ENCODE assay signal across 11 cellular contexts in genomic region chr9:136588663-136589464, GRCh38. TPM values are rescaled to one million over a fixed set of nuclear protein-coding genes. Genes with fewer than 3 reads are reported as not detected.
DNase-seq lines count a peak whose midpoint lies in the region; ATAC-seq and TF ChIP-seq lines count a peak whose summit lies in the region.
"Had no signal": no experiment of that assay in that cellular context is flagged by ENCODE, and none has a peak within 500 bp of the region (broad histone marks: within the 10 kb centered on the region; RNA-seq: fewer than 3 reads in every experiment).

No MANE protein-coding gene starts in this region.

- H3K27me3 Mint-ChIP-seq in activated CD8-positive, alpha-beta memory T cell treated with anti-CD3 and anti-CD28 coated beads, Interleukin-2, amount 10 ng/mL, durations not matched to agents 7 days and 5 days = no peaks in the 10 kb centered on the region
- H3K27me3 Mint-ChIP-seq in memory B cell = peaks cover 14% of the 10 kb centered on the region

- H3K27me3 ChIP-seq in right cardiac atrium (ENCODE audit: control insufficient read depth, insufficient read depth) (no peaks in the 10 kb centered on the region), upper lobe of left lung (no peaks in the 10 kb centered on the region), PC-9 (ENCODE audit: insufficient read depth, low read depth) (peaks cover 29% of the 10 kb centered on the region)

- WGBS in right cardiac atrium = 59% methylated on average over 21 of the region's 21 CpGs
- 61 to 83% methylated on average over 10 to 21 of the region's 21 CpGs for WGBS in upper lobe of left lung, 2 donors

- H4K20me1 ChIP-seq in PC-9 (ENCODE audit: insufficient read depth) = no peaks in the 10 kb centered on the region

- POLR2A ChIA-PET in PC-9 (lab: Charles Lee; ENCODE audit: unreplicated experiment) = no interaction called here

- CTCF ChIA-PET in activated CD8-positive, alpha-beta memory T cell treated with anti-CD3 and anti-CD28 coated beads, Interleukin-2, amount 10 ng/mL, durations not matched to agents 7 days and 5 days (lab: Charles Lee) = no interaction called here
- CTCF ChIA-PET in PC-9 (lab: Charles Lee) = no interaction called here

- H3K27ac ChIP-seq in right cardiac atrium (ENCODE audit: low read length) (peak overlapping the region; percentile 9), upper lobe of left lung (peak overlapping the region in 3 of 4 donors; percentile 16 to 54 (median 51)), PC-9 (no peak overlapping the region)

- DNase-seq in right cardiac atrium (peak; percentile 20 to 52 (median 45)), left cardiac atrium (no peak), memory B cell (ENCODE audit: low spot score in 2 of 2) (no peak), upper lobe of left lung (peak in 1 of 2 donors; percentile 48), NCI-H2081 (lab: John Stamatoyannopoulos, UW) (no peak), PC-9 (no peak)
- DNase-seq in activated CD8-positive, alpha-beta memory T cell treated with anti-CD3 and anti-CD28 coated beads, Interleukin-2, amount 10 ng/mL, durations not matched to agents 7 days and 5 days = no peak
- DNase-seq: activated CD4-positive, CD25-positive, alpha-beta regulatory T cell treated with anti-CD3 and anti-CD28 coated beads, Interleukin-2, amount 50 U/mL, for 72 hours; aorta; SHP77 had no signal

- intact Hi-C loops in right cardiac atrium (cut with DNase I) (no loop called here), left cardiac atrium (cut with DNase I) (no loop called here), PC-9 (cut with micrococcal nuclease; ENCODE audit: unreplicated experiment) (no loop called here)

- H3K36me3 ChIP-seq in upper lobe of left lung (no peaks in the 10 kb centered on the region), PC-9 (ENCODE audit: low read depth) (no peaks in the 10 kb centered on the region)

- no peak for TF ChIP-seq POLR2A in upper lobe of left lung (IDR thresholded peaks at IDR 0.05)

- H3K4me2 ChIP-seq in PC-9 = no peak overlapping the region

- H2AFZ ChIP-seq in PC-9 = no peak overlapping the region

- no peaks in the 10 kb centered on the region for H3K9me2 ChIP-seq in PC-9 (ENCODE audit: insufficient read depth)

- peaks cover 9% of the 10 kb centered on the region for H3K4me1 Mint-ChIP-seq in activated CD8-positive, alpha-beta memory T cell treated with anti-CD3 and anti-CD28 coated beads, Interleukin-2, amount 10 ng/mL, durations not matched to agents 7 days and 5 days
- peaks cover 13% of the 10 kb centered on the region for H3K4me1 Mint-ChIP-seq in memory B cell

- no peak for TF ChIP-seq CTCF in upper lobe of left lung (IDR thresholded peaks at IDR 0.05)
- no peak for TF ChIP-seq CTCF in PC-9 (conservative IDR thresholded peaks at IDR 0.05)

- H3K27ac Mint-ChIP-seq in activated CD8-positive, alpha-beta memory T cell treated with anti-CD3 and anti-CD28 coated beads, Interleukin-2, amount 10 ng/mL, durations not matched to agents 7 days and 5 days = no peak overlapping the region
- H3K27ac Mint-ChIP-seq in memory B cell = no peak overlapping the region

- H3K4me1 ChIP-seq in right cardiac atrium (ENCODE audit: control insufficient read depth, insufficient read depth, low read length) (peaks cover 6% of the 10 kb centered on the region), upper lobe of left lung (peaks cover 51 to 73% (median 53%) of the 10 kb centered on the region in 4 donors), PC-9 (replicated peaks; ENCODE audit: insufficient read depth) (no peaks in the 10 kb centered on the region)

- H3K9me3 Mint-ChIP-seq in activated CD8-positive, alpha-beta memory T cell treated with anti-CD3 and anti-CD28 coated beads, Interleukin-2, amount 10 ng/mL, durations not matched to agents 7 days and 5 days (ENCODE audit: low read depth) = no peaks in the 10 kb centered on the region
- H3K9me3 Mint-ChIP-seq in memory B cell = no peaks in the 10 kb centered on the region

- no peak overlapping the region for H3K4me3 Mint-ChIP-seq in activated CD8-positive, alpha-beta memory T cell treated with anti-CD3 and anti-CD28 coated beads, Interleukin-2, amount 10 ng/mL, durations not matched to agents 7 days and 5 days
- no peak overlapping the region for H3K4me3 Mint-ChIP-seq in memory B cell

- no peaks in the 10 kb centered on the region for H3F3A ChIP-seq in PC-9 (ENCODE audit: insufficient read depth, low read depth)

- no peak for TF ChIP-seq EP300 in upper lobe of left lung (IDR thresholded peaks at IDR 0.05)

- H3K79me2 ChIP-seq in PC-9 (ENCODE audit: low read depth) = no peaks in the 10 kb centered on the region

- H3K36me3 Mint-ChIP-seq in activated CD8-positive, alpha-beta memory T cell treated with anti-CD3 and anti-CD28 coated beads, Interleukin-2, amount 10 ng/mL, durations not matched to agents 7 days and 5 days = no peaks in the 10 kb centered on the region
- H3K36me3 Mint-ChIP-seq in memory B cell = no peaks in the 10 kb centered on the region

- H3K9me3 ChIP-seq in right cardiac atrium (ENCODE audit: control insufficient read depth, low read length) = no peaks in the 10 kb centered on the region
- no peaks in the 10 kb centered on the region for H3K9me3 ChIP-seq in upper lobe of left lung
- no peaks in the 10 kb centered on the region for H3K9me3 ChIP-seq in PC-9 (ENCODE audit: insufficient read depth, low read depth)

- no peak overlapping the region for H3K4me3 ChIP-seq in right cardiac atrium (ENCODE audit: low read length)
- H3K4me3 ChIP-seq in upper lobe of left lung = no peak overlapping the region
- no peak overlapping the region for H3K4me3 ChIP-seq in PC-9

- BruUV-seq in PC-9 (replicated peaks; lab: Mats Ljungman, UMichigan) = no TSS peak

- ATAC-seq in right cardiac atrium (no peak), left cardiac atrium (no peak), memory B cell (ENCODE audit: low read depth) (peak; percentile 24), upper lobe of left lung (ENCODE audit: low FRiP score in 2 of 2) (no peak), GM18498 (IDR thresholded peaks at IDR 0.05; ENCODE audit: unreplicated experiment) (no peak)
- peak; percentile 20 for ATAC-seq in activated CD8-positive, alpha-beta memory T cell treated with anti-CD3 and anti-CD28 coated beads, Interleukin-2, amount 10 ng/mL, durations not matched to agents 7 days and 5 days

RNA-seq across cellular contexts. Expression of gene NOTCH1, which starts 43.0 kb away (rescaled TPM):
- 10 to 100 TPM; 20.4 to 31.9 (median 29.4) TPM for total RNA-seq in right cardiac atrium
- polyA plus RNA-seq in right cardiac atrium = 10.8 TPM
- total RNA-seq in left cardiac atrium = 10 to 100 TPM; 22.7 to 36.0 TPM
- 10 to 100 TPM; 67.3 to 73.5 TPM for total RNA-seq in activated CD8-positive, alpha-beta memory T cell treated with anti-CD3 and anti-CD28 coated beads, Interleukin-2, amount 10 ng/mL, durations not matched to agents 7 days and 5 days
- 100 to 1,000 TPM in 4 of 6 donors, 10 to 100 TPM in 2; 49.6 to 175 (median 110) TPM for total RNA-seq in upper lobe of left lung
- 39.2 and 51.4 TPM in 2 replicates for total RNA-seq in PC-9 (2021)

Comparison
In these comparisons a context has a peak if more than half of its experiments do, and no peak if none do; other contexts are left out.
1. DNase-seq: peak in right cardiac atrium (3 of 3); none in left cardiac atrium (single experiment), activated CD8-positive, alpha-beta memory T cell treated with anti-CD3 and anti-CD28 coated beads, Interleukin-2, amount 10 ng/mL, durations not matched to agents 7 days and 5 days (single experiment), memory B cell (0 of 2), NCI-H2081 (0 of 2) and PC-9 (0 of 2).
2. ATAC-seq: peak in activated CD8-positive, alpha-beta memory T cell treated with anti-CD3 and anti-CD28 coated beads, Interleukin-2, amount 10 ng/mL, durations not matched to agents 7 days and 5 days (single experiment) and memory B cell (single experiment); none in right cardiac atrium (0 of 2), left cardiac atrium (0 of 2), upper lobe of left lung (0 of 2) and GM18498 (single experiment).